In genomic region chr1:14848203-14848602, GRCh38 we compare ENCODE assay signal across 24 cellular contexts.
"Had no signal": no experiment of that assay in that cellular context is flagged by ENCODE, and none has a peak within 500 bp of the region (broad histone marks: within the 10 kb centered on the region; RNA-seq: fewer than 3 reads in every experiment).

No MANE protein-coding gene starts in this region.

- H3K9me3 ChIP-seq: colonic mucosa, gastrocnemius medialis had no signal

- ATAC-seq: activated CD4-positive, alpha-beta T cell treated with anti-CD3 and anti-CD28 coated beads for 36 hours; activated naive CD4-positive, alpha-beta T cell treated with anti-CD3 and anti-CD28 coated beads, Interleukin-2, amount 50 U/mL, for 72 hours; activated T-cell treated with anti-CD3 and anti-CD28 coated beads, Interleukin-2, amount 50 U/mL, for 72 hours; esophagus mucosa; foreskin keratinocyte; gastrocnemius medialis; heart left ventricle had no signal

- DNase-seq: activated CD4-positive, alpha-beta memory T cell treated with anti-CD3 and anti-CD28 coated beads, Interleukin-2, amount 10 ng/mL, durations not matched to agents 7 days and 5 days; activated CD4-positive, alpha-beta T cell treated with anti-CD3 and anti-CD28 coated beads for 36 hours; activated CD4-positive, alpha-beta T cell treated with anti-CD3 and anti-CD28 coated beads, Interleukin-2, amount 10 ng/mL, durations not matched to agents 24 days and 14 days; activated CD4-positive, CD25-positive, alpha-beta regulatory T cell; activated CD4-positive, CD25-positive, alpha-beta regulatory T cell treated with anti-CD3 and anti-CD28 coated beads, Interleukin-2, amount 50 U/mL, for 72 hours; activated CD8-positive, alpha-beta memory T cell treated with anti-CD3 and anti-CD28 coated beads, Interleukin-2, amount 50 U/mL, for 48 hours; activated gamma-delta T cell; activated naive CD4-positive, alpha-beta T cell; activated naive CD4-positive, alpha-beta T cell treated with anti-CD3 and anti-CD28 coated beads, Interleukin-2, amount 10 ng/mL, durations not matched to agents 7 days and 5 days; activated naive CD8-positive, alpha-beta T cell treated with anti-CD3 and anti-CD28 coated beads, Interleukin-2, amount 10 ng/mL, durations not matched to agents 7 days and 5 days; activated T-cell treated with anti-CD3 and anti-CD28 coated beads for 4 hours; activated T-cell treated with anti-CD3 and anti-CD28 coated beads, Interleukin-2, amount 50 U/mL, for 24 hours; activated T-cell treated with anti-CD3 and anti-CD28 coated beads, Interleukin-2, amount 50 U/mL, for 72 hours; brain microvascular endothelial cell; colonic mucosa; effector CD8-positive, alpha-beta T cell; foreskin keratinocyte; gastrocnemius medialis; glutamatergic neuron; heart left ventricle; T-helper 2 cell had no signal

- H3K36me3 Mint-ChIP-seq: activated naive CD4-positive, alpha-beta T cell treated with anti-CD3 and anti-CD28 coated beads, Interleukin-2, amount 10 ng/mL, durations not matched to agents 7 days and 5 days; activated naive CD4-positive, alpha-beta T cell treated with anti-CD3 and anti-CD28 coated beads, Interleukin-2, amount 50 U/mL, for 72 hours; activated naive CD8-positive, alpha-beta T cell treated with anti-CD3 and anti-CD28 coated beads, Interleukin-2, amount 10 ng/mL, durations not matched to agents 7 days and 5 days had no signal

- H3K4me1 Mint-ChIP-seq: activated CD4-positive, alpha-beta memory T cell treated with anti-CD3 and anti-CD28 coated beads, Interleukin-2, amount 10 ng/mL, durations not matched to agents 7 days and 5 days; activated CD4-positive, alpha-beta T cell treated with anti-CD3 and anti-CD28 coated beads for 36 hours; activated CD4-positive, alpha-beta T cell treated with anti-CD3 and anti-CD28 coated beads, Interleukin-2, amount 10 ng/mL, durations not matched to agents 24 days and 14 days; activated naive CD4-positive, alpha-beta T cell treated with anti-CD3 and anti-CD28 coated beads, Interleukin-2, amount 10 ng/mL, durations not matched to agents 7 days and 5 days; activated naive CD8-positive, alpha-beta T cell treated with anti-CD3 and anti-CD28 coated beads, Interleukin-2, amount 10 ng/mL, durations not matched to agents 7 days and 5 days had no signal

- FAIRE-seq: astrocyte had no signal

- H3K4me3 ChIP-seq: colonic mucosa, gastrocnemius medialis, heart left ventricle had no signal

- H3K27ac Mint-ChIP-seq: activated CD4-positive, alpha-beta memory T cell treated with anti-CD3 and anti-CD28 coated beads, Interleukin-2, amount 10 ng/mL, durations not matched to agents 7 days and 5 days; activated CD4-positive, alpha-beta T cell treated with anti-CD3 and anti-CD28 coated beads for 36 hours; activated CD4-positive, alpha-beta T cell treated with anti-CD3 and anti-CD28 coated beads, Interleukin-2, amount 10 ng/mL, durations not matched to agents 24 days and 14 days; activated naive CD4-positive, alpha-beta T cell treated with anti-CD3 and anti-CD28 coated beads, Interleukin-2, amount 10 ng/mL, durations not matched to agents 7 days and 5 days; activated naive CD4-positive, alpha-beta T cell treated with anti-CD3 and anti-CD28 coated beads, Interleukin-2, amount 50 U/mL, for 72 hours; activated naive CD8-positive, alpha-beta T cell treated with anti-CD3 and anti-CD28 coated beads, Interleukin-2, amount 10 ng/mL, durations not matched to agents 7 days and 5 days; activated T-cell treated with anti-CD3 and anti-CD28 coated beads, Interleukin-2, amount 50 U/mL, for 24 hours; activated T-cell treated with anti-CD3 and anti-CD28 coated beads, Interleukin-2, amount 50 U/mL, for 72 hours had no signal

- H3K27me3 ChIP-seq: brain microvascular endothelial cell, colonic mucosa, foreskin keratinocyte had no signal

- H3K4me3 Mint-ChIP-seq: activated CD4-positive, alpha-beta memory T cell treated with anti-CD3 and anti-CD28 coated beads, Interleukin-2, amount 10 ng/mL, durations not matched to agents 7 days and 5 days; activated CD4-positive, alpha-beta T cell treated with anti-CD3 and anti-CD28 coated beads for 36 hours; activated CD4-positive, alpha-beta T cell treated with anti-CD3 and anti-CD28 coated beads, Interleukin-2, amount 10 ng/mL, durations not matched to agents 24 days and 14 days; activated naive CD4-positive, alpha-beta T cell treated with anti-CD3 and anti-CD28 coated beads, Interleukin-2, amount 10 ng/mL, durations not matched to agents 7 days and 5 days; activated naive CD8-positive, alpha-beta T cell treated with anti-CD3 and anti-CD28 coated beads, Interleukin-2, amount 10 ng/mL, durations not matched to agents 7 days and 5 days; activated T-cell treated with anti-CD3 and anti-CD28 coated beads, Interleukin-2, amount 50 U/mL, for 24 hours; activated T-cell treated with anti-CD3 and anti-CD28 coated beads, Interleukin-2, amount 50 U/mL, for 72 hours had no signal

- H3K36me3 ChIP-seq: brain microvascular endothelial cell, colonic mucosa, gastrocnemius medialis, heart left ventricle had no signal

- H3K27me3 Mint-ChIP-seq: activated CD4-positive, alpha-beta memory T cell treated with anti-CD3 and anti-CD28 coated beads, Interleukin-2, amount 10 ng/mL, durations not matched to agents 7 days and 5 days; activated CD4-positive, alpha-beta T cell treated with anti-CD3 and anti-CD28 coated beads for 36 hours; activated CD4-positive, alpha-beta T cell treated with anti-CD3 and anti-CD28 coated beads, Interleukin-2, amount 10 ng/mL, durations not matched to agents 24 days and 14 days; activated naive CD4-positive, alpha-beta T cell treated with anti-CD3 and anti-CD28 coated beads, Interleukin-2, amount 10 ng/mL, durations not matched to agents 7 days and 5 days; activated naive CD8-positive, alpha-beta T cell treated with anti-CD3 and anti-CD28 coated beads, Interleukin-2, amount 10 ng/mL, durations not matched to agents 7 days and 5 days had no signal

- H3K27ac ChIP-seq: brain microvascular endothelial cell, colonic mucosa, foreskin keratinocyte, gastrocnemius medialis, heart left ventricle had no signal

- H3K4me1 ChIP-seq: colonic mucosa, foreskin keratinocyte, gastrocnemius medialis, heart left ventricle had no signal
